Comparison of ENCODE assay signal across 29 cellular contexts in the genomic region with DNA sequence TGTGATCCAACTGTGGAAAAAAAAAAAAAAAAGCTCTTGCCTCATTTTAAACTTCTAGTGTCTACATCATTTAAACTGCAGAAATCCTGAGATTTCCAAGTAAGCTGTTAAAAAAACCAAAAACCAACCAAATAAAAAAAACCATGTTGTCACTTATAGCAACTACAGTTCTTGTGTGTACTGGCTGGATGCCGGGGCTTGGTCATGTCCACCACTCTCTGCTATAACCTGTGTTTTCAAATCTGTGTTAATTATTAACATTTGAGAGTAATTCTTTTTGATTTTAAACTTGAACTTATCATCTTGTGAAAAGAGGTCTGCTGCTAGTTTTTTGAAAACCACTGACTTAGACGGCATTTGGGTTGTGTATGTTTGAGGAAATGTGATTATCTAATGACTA.
"Had no signal": no experiment of that assay in that cellular context is flagged by ENCODE, and none has a peak within 500 bp of the region (broad histone marks: within the 10 kb centered on the region; RNA-seq: fewer than 3 reads in every experiment).

No MANE protein-coding gene starts in this region.

- H3K4me1 Mint-ChIP-seq: T-helper 17 cell had no signal

- H3K4me3 ChIP-seq: breast epithelium, colonic mucosa, dorsolateral prefrontal cortex, esophagus muscularis mucosa, left ventricle myocardium inferior, sigmoid colon, SK-N-MC, smooth muscle cell, thyroid gland had no signal

- H3K9me3 Mint-ChIP-seq: activated T-cell treated with anti-CD3 and anti-CD28 coated beads, Interleukin-2, amount 50 U/mL, for 24 hours; activated T-helper 2 cell treated with anti-CD3 and anti-CD28 coated beads, Interferon-gamma antibody, Interleukin-2, Interleukin-4, amounts not matched to agents 10 μg/mL and 5 μg/mL and 100 μg/mL, durations not matched to agents 14 hours and 24 hours and 36 hours; effector memory CD8-positive, alpha-beta T cell; mesothelial cell of epicardium; natural killer cell treated with Interleukin-12 subunit alpha and Interleukin-12 subunit beta and Interleukin-15 and Interleukin-18, amount 100 ng/mL, for 72 hours had no signal

- H3K4me3 Mint-ChIP-seq: activated naive CD8-positive, alpha-beta T cell; activated T-cell treated with anti-CD3 and anti-CD28 coated beads, Interleukin-2, amount 50 U/mL, for 24 hours; effector memory CD8-positive, alpha-beta T cell; mesothelial cell of epicardium; natural killer cell treated with Interleukin-12 subunit alpha and Interleukin-12 subunit beta and Interleukin-15 and Interleukin-18, amount 100 ng/mL, for 72 hours; T-helper 17 cell had no signal

- H3K9me3 ChIP-seq: breast epithelium, colonic mucosa, esophagus muscularis mucosa, left ventricle myocardium inferior, sigmoid colon, thyroid gland had no signal

- H3K36me3 ChIP-seq: breast epithelium, colonic mucosa had no signal

- DNase-seq: activated CD8-positive, alpha-beta memory T cell treated with anti-CD3 and anti-CD28 coated beads for 24 hours; activated CD8-positive, alpha-beta memory T cell treated with anti-CD3 and anti-CD28 coated beads, Interleukin-2, amount 50 U/mL, for 4 hours; activated naive CD4-positive, alpha-beta T cell; activated T-cell treated with anti-CD3 and anti-CD28 coated beads, Interleukin-2, amount 50 U/mL, for 24 hours; colonic mucosa; dorsolateral prefrontal cortex; effector memory CD8-positive, alpha-beta T cell; head of caudate nucleus; islet precursor cell; left ventricle myocardium inferior; mammary epithelial cell; sigmoid colon; stimulated activated CD4-positive, alpha-beta T cell treated with anti-CD3 and anti-CD28 coated beads, Interleukin-15, amount 100 ng/mL, for 24 hours; stimulated activated CD4-positive, alpha-beta T cell treated with anti-CD3 and anti-CD28 coated beads, Interleukin-2, amount 100 ng/mL, for 48 hours; stimulated activated CD8-positive, alpha-beta memory T cell treated with anti-CD3 and anti-CD28 coated beads, Interleukin-4, amount 100 ng/mL, for 48 hours; stimulated activated naive CD4-positive, alpha-beta T cell treated with Interleukin-2 at 50 U/mL for 16 hours; substantia nigra; SW 1271; T-helper 17 cell; thyroid gland had no signal

- ATAC-seq: effector memory CD8-positive, alpha-beta T cell; natural killer cell treated with Interleukin-12 subunit alpha and Interleukin-12 subunit beta and Interleukin-15 and Interleukin-18, amount 100 ng/mL, for 72 hours; T-helper 17 cell had no signal

- H3K27ac ChIP-seq: breast epithelium, colonic mucosa, dorsolateral prefrontal cortex, esophagus muscularis mucosa, parathyroid adenoma, SK-N-MC, thyroid gland had no signal

- H3K4me1 ChIP-seq: breast epithelium, colonic mucosa, parathyroid adenoma, thyroid gland had no signal

- H3K27me3 ChIP-seq: breast epithelium, colonic mucosa, dorsolateral prefrontal cortex, esophagus muscularis mucosa, sigmoid colon, thyroid gland had no signal

- H3K36me3 Mint-ChIP-seq: natural killer cell treated with Interleukin-12 subunit alpha and Interleukin-12 subunit beta and Interleukin-15 and Interleukin-18, amount 100 ng/mL, for 72 hours had no signal

- H3K27ac Mint-ChIP-seq: activated naive CD8-positive, alpha-beta T cell; activated T-cell treated with anti-CD3 and anti-CD28 coated beads, Interleukin-2, amount 50 U/mL, for 24 hours; activated T-helper 2 cell treated with anti-CD3 and anti-CD28 coated beads, Interferon-gamma antibody, Interleukin-2, Interleukin-4, amounts not matched to agents 10 μg/mL and 5 μg/mL and 100 μg/mL, durations not matched to agents 14 hours and 24 hours and 36 hours; mesothelial cell of epicardium; natural killer cell treated with Interleukin-12 subunit alpha and Interleukin-12 subunit beta and Interleukin-15 and Interleukin-18, amount 100 ng/mL, for 72 hours had no signal
